1 cellular context compared by ENCODE assay signal in the genomic region with DNA sequence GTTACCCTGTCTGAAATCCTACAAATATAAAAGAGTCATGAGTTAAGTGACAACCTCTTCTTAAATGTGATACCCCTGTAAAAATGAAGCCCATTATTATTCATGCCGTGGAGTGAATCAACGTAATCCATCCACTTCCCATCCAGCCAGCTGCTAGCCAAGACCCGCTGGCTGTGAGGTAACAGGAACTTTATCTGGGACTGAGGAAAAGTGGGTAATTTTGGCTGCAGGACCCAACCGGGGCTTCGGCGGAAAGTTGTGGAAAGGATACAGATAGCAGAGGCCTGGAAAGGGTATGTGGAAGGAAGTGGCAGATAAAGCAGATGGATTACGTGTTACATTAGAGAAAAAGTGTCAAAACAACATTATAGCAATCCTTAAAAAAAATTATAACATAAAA.
TF ChIP-seq lines count a peak whose summit lies in the region.

No MANE protein-coding gene starts in this region.

TF ChIP-seq in GM23338, 12 proteins besides CTCF, POLR2A, EP300 and RAD21 (continued from another document):
- TF ChIP-seq ZNF462 (CRISPR knock-in tag; IDR thresholded peaks at IDR 0.05) (no peak), ZNF331 (CRISPR knock-in tag; IDR thresholded peaks at IDR 0.05; ENCODE audit: low read depth) (no peak), ZNF114 (CRISPR knock-in tag; IDR thresholded peaks at IDR 0.05) (no peak), ETS1 (IDR thresholded peaks at IDR 0.05) (no peak), CREB1 (CRISPR knock-in tag; IDR thresholded peaks at IDR 0.05; ENCODE audit: low read depth) (no peak), EZH2phosphoT487 (IDR thresholded peaks at IDR 0.05; ENCODE audit: unreplicated experiment) (no peak), POLR2AphosphoS5 (IDR thresholded peaks at IDR 0.05; ENCODE audit: low read depth) (no peak), JUNB (IDR thresholded peaks at IDR 0.05; ENCODE audit: unreplicated experiment) (no peak), NANOG (IDR thresholded peaks at IDR 0.05; ENCODE audit: borderline replicate concordance) (no peak)
- TF ChIP-seq, protein P1, sequence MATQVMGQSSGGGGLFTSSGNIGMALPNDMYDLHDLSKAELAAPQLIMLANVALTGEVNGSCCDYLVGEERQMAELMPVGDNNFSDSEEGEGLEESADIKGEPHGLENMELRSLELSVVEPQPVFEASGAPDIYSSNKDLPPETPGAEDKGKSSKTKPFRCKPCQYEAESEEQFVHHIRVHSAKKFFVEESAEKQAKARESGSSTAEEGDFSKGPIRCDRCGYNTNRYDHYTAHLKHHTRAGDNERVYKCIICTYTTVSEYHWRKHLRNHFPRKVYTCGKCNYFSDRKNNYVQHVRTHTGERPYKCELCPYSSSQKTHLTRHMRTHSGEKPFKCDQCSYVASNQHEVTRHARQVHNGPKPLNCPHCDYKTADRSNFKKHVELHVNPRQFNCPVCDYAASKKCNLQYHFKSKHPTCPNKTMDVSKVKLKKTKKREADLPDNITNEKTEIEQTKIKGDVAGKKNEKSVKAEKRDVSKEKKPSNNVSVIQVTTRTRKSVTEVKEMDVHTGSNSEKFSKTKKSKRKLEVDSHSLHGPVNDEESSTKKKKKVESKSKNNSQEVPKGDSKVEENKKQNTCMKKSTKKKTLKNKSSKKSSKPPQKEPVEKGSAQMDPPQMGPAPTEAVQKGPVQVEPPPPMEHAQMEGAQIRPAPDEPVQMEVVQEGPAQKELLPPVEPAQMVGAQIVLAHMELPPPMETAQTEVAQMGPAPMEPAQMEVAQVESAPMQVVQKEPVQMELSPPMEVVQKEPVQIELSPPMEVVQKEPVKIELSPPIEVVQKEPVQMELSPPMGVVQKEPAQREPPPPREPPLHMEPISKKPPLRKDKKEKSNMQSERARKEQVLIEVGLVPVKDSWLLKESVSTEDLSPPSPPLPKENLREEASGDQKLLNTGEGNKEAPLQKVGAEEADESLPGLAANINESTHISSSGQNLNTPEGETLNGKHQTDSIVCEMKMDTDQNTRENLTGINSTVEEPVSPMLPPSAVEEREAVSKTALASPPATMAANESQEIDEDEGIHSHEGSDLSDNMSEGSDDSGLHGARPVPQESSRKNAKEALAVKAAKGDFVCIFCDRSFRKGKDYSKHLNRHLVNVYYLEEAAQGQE (IDR thresholded peaks at IDR 0.05; ENCODE audit: unreplicated experiment): no peak
